20 cellular contexts compared by ENCODE assay signal in the genomic region with DNA sequence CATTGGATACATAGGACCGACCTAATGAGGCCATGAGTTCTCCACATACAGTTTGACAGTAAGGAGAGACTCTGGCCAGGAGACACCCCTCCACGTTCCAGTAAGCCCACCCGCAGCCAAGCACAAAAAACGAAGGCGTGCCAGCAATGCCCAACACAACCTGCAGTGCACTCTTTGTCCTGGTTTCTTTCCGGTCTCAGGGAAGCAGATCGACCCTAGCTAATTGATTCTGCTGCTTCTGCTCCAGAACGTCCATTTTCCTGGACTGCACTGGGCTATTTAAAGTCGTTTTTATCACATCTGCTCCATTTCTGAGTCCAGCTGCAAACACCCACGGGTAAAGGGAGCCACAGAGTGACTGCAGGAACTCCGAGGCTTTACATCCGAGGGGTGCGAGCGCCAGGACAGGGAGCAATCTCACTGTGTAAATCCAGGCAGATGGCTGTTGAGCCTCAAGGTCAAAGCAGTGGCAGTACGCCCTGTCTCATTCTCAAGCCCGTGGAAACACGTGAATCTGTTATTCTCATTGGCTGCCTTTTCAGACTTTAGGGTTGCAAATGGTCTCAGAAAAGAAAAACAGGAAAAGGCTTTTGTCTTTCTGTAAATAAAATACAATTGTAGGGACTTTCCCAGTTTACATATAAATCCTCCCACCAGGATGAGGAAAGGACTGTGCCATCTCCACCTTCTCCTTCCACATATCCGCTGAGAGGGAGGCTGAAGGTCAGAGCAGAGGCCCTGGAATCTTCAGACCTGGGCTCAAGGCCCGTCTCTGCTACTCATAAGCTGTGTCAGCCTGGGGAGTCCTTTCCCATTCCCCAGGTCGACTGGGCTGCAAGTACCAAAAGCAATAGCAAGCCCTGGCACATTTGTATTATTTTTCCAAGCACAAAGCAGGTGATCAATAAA. TPM values are rescaled to one million over a fixed set of nuclear protein-coding genes. Genes with fewer than 3 reads are reported as not detected.
A peak's percentile ranks its signal among the peaks of the same experiment; 100 is the strongest.
DNase-seq lines count a peak whose midpoint lies in the region; ATAC-seq and TF ChIP-seq lines count a peak whose summit lies in the region.
"Had no signal": no experiment of that assay in that cellular context is flagged by ENCODE, and none has a peak within 500 bp of the region (broad histone marks: within the 10 kb centered on the region; RNA-seq: fewer than 3 reads in every experiment).

No MANE protein-coding gene starts in this region.

- no peak overlapping the region for H3K9ac ChIP-seq in BLaER1
- no peak overlapping the region for H3K9ac ChIP-seq in IMR-90 (ENCODE audit: low read depth, low read length)
- H3K9ac ChIP-seq: SK-N-SH had no signal

- TF ChIP-seq POLR2A in IMR-90 (IDR thresholded peaks at IDR 0.05; ENCODE audit: low read depth, low read length): no peak

- H3K79me1 ChIP-seq in IMR-90 (ENCODE audit: low read depth in 1 of 2, low read length in 2 of 2): no peaks in the 10 kb centered on the region

- H4K20me1 ChIP-seq in BLaER1 (no peaks in the 10 kb centered on the region), IMR-90 (ENCODE audit: insufficient read depth, low read length) (no peaks in the 10 kb centered on the region; the same call in 1 of the 2 replicates)

- no peak for TF ChIP-seq CTCF in IMR-90 (conservative IDR thresholded peaks at IDR 0.05; ENCODE audit: low read depth, low read length)
- no peak for TF ChIP-seq CTCF in brain (conservative IDR thresholded peaks at IDR 0.05)

- H3K4me3 Mint-ChIP-seq in brain: no peak overlapping the region
- H3K4me3 Mint-ChIP-seq in activated naive CD4-positive, alpha-beta T cell treated with anti-CD3 and anti-CD28 coated beads for 36 hours: no peak overlapping the region
- H3K4me3 Mint-ChIP-seq: mesothelial cell of epicardium had no signal

- dilution Hi-C loops in IMR-90 (cut with HindIII; ENCODE audit: low sequenced_read_pairs, unreplicated experiment): no loop called here

- H2BK15ac ChIP-seq in IMR-90 (ENCODE audit: low read depth, low read length): no peak overlapping the region

- peaks cover 52% of the 10 kb centered on the region for H3K4me1 ChIP-seq in BLaER1
- no peaks in the 10 kb centered on the region for H3K4me1 ChIP-seq in IMR-90 (ENCODE audit: control insufficient read depth, insufficient read depth, low read length)
- H3K4me1 ChIP-seq: gastroesophageal sphincter had no signal

- peaks cover 52% of the 10 kb centered on the region for H3K4me1 Mint-ChIP-seq in brain
- H3K4me1 Mint-ChIP-seq in activated naive CD4-positive, alpha-beta T cell treated with anti-CD3 and anti-CD28 coated beads for 36 hours (ENCODE audit: low read depth): peaks cover 33% of the 10 kb centered on the region
- H3K4me1 Mint-ChIP-seq: mesothelial cell of epicardium had no signal

- no peaks in the 10 kb centered on the region for H3K36me3 ChIP-seq in BLaER1
- no peaks in the 10 kb centered on the region for H3K36me3 ChIP-seq in IMR-90 (ENCODE audit: control insufficient read depth, insufficient read depth, low read length)
- H3K36me3 ChIP-seq: gastroesophageal sphincter, spleen had no signal

- CTCF ChIA-PET in IMR-90 (lab: Yijun Ruan, JAX): no interaction called here
- CTCF ChIA-PET in activated naive CD4-positive, alpha-beta T cell treated with anti-CD3 and anti-CD28 coated beads for 36 hours (lab: Charles Lee): interaction anchor here (0.6 kb wide), 1 partner anchor 106 kb away, joined by 3 read pairs; no protein-coding TSS in a partner anchor

- TF ChIP-seq RAD21 in IMR-90 (IDR thresholded peaks at IDR 0.05; ENCODE audit: low read length): no peak

- ATAC-seq in IMR-90 (ENCODE audit: low read depth) (no peak), GM21360 (IDR thresholded peaks at IDR 0.05; ENCODE audit: unreplicated experiment) (no peak), GM19328 (IDR thresholded peaks at IDR 0.05; ENCODE audit: unreplicated experiment) (no peak)
- ATAC-seq: gastroesophageal sphincter had no signal

- H3K27ac ChIP-seq in BLaER1 (no peak overlapping the region), IMR-90 (ENCODE audit: insufficient read depth, low read length) (no peak overlapping the region)
- H3K27ac ChIP-seq: gastroesophageal sphincter, spleen had no signal

- in situ Hi-C loops in IMR-90 (cut with MboI; ENCODE audit: low sequenced_read_pairs): no loop called here

- H3K36me3 Mint-ChIP-seq in brain: no peaks in the 10 kb centered on the region
- H3K36me3 Mint-ChIP-seq in activated naive CD4-positive, alpha-beta T cell treated with anti-CD3 and anti-CD28 coated beads for 36 hours (ENCODE audit: low read depth): no peaks in the 10 kb centered on the region
- H3K36me3 Mint-ChIP-seq: mesothelial cell of epicardium had no signal

- peaks cover 2% of the 10 kb centered on the region for H3K27me3 Mint-ChIP-seq in brain
- peaks cover 3% of the 10 kb centered on the region for H3K27me3 Mint-ChIP-seq in activated naive CD4-positive, alpha-beta T cell treated with anti-CD3 and anti-CD28 coated beads for 36 hours (ENCODE audit: low read depth)

- H4K91ac ChIP-seq in IMR-90 (ENCODE audit: insufficient read depth, low read depth, low read length): no peak overlapping the region

- no peak overlapping the region for H2BK20ac ChIP-seq in IMR-90 (ENCODE audit: low read depth, low read length)

- H4K5ac ChIP-seq in IMR-90 (ENCODE audit: low read depth, low read length): no peak overlapping the region

- no peak overlapping the region for H3K4ac ChIP-seq in IMR-90 (ENCODE audit: low read depth, low read length)

- intact Hi-C loops in IMR-90 (cut with micrococcal nuclease): no loop called here
- intact Hi-C loops in activated naive CD4-positive, alpha-beta T cell treated with anti-CD3 and anti-CD28 coated beads for 36 hours (cut with micrococcal nuclease): loop anchor here (10.0 kb wide), 2 partner anchors 393 to 553 kb away; no protein-coding TSS in a partner anchor

- H3K27me3 ChIP-seq in BLaER1 (no peaks in the 10 kb centered on the region), IMR-90 (ENCODE audit: control insufficient read depth, insufficient read depth, low read length) (peaks cover 10% of the 10 kb centered on the region)
- H3K27me3 ChIP-seq: gastroesophageal sphincter, spleen had no signal

- no peak overlapping the region for H3K4me3 ChIP-seq in BLaER1
- no peak overlapping the region for H3K4me3 ChIP-seq in IMR-90 (ENCODE audit: insufficient read depth, low read depth, low read length)
- H3K4me3 ChIP-seq: gastroesophageal sphincter, spleen had no signal

- no peak overlapping the region for H2AK9ac ChIP-seq in IMR-90 (replicated peaks; ENCODE audit: low read depth, low read length, poor library complexity)

- no peak overlapping the region for H3K56ac ChIP-seq in IMR-90 (ENCODE audit: extremely low read depth, insufficient read depth, low read length)

- WGBS in IMR-90 (ENCODE audit: extremely low coverage in 2 of 2, insufficient read length in 1 of 2), 2 experiments: 23% methylated on average over 9 of the region's 20 CpGs; no CpG with 5 or more reads in 1 of the 2 experiments

- no peak for DNase-seq in IMR-90
- peak; percentile 16 for DNase-seq in iPS-NIHi7 (ENCODE audit: extremely low spot score)
- DNase-seq in activated naive CD4-positive, alpha-beta T cell treated with anti-CD3 and anti-CD28 coated beads for 36 hours: no peak
- no peak for DNase-seq in T-helper 1 cell
- DNase-seq: activated CD4-positive, alpha-beta T cell treated with anti-CD3 and anti-CD28 coated beads, Interleukin-2, amount 50 U/mL, for 4 hours; activated T-cell treated with anti-CD3 and anti-CD28 coated beads, Interleukin-2, amount 50 U/mL, for 48 hours; COR-L47; islet precursor cell; KBM-7; NCI-H1105; NCI-H345; SK-N-SH; spleen had no signal

- peak overlapping the region; percentile 81 for H3K4me2 ChIP-seq in BLaER1
- H3K4me2 ChIP-seq in IMR-90 (ENCODE audit: low read depth, low read length): no peak overlapping the region
- H3K4me2 ChIP-seq: SK-N-SH had no signal

- H3K18ac ChIP-seq in IMR-90 (ENCODE audit: low read depth, low read length): no peak overlapping the region

- H3K14ac ChIP-seq in IMR-90 (replicated peaks; ENCODE audit: low read depth, low read length): no peak overlapping the region

- peak overlapping the region; percentile 14 for H2AFZ ChIP-seq in IMR-90 (replicated peaks; ENCODE audit: low read length, poor library complexity)

- H4K8ac ChIP-seq in IMR-90 (ENCODE audit: low read depth in 2 of 2, low read length in 2 of 2): no peak overlapping the region

- no peak overlapping the region for H2BK120ac ChIP-seq in IMR-90 (ENCODE audit: low read depth, low read length)

- POLR2A ChIA-PET in IMR-90 (lab: Charles Lee; ENCODE audit: unreplicated experiment): no interaction called here

- H3K27ac Mint-ChIP-seq in brain: peak overlapping the region in 3 of 5 experiments; percentile 47 to 67 (median 51)
- H3K27ac Mint-ChIP-seq in activated naive CD4-positive, alpha-beta T cell treated with anti-CD3 and anti-CD28 coated beads for 36 hours: no peak overlapping the region
- H3K27ac Mint-ChIP-seq: mesothelial cell of epicardium had no signal

- no peak overlapping the region for H3K23ac ChIP-seq in IMR-90 (ENCODE audit: low read depth, low read length)

- H2BK5ac ChIP-seq in IMR-90 (ENCODE audit: low read depth, low read length, poor library complexity, severe bottlenecking): no peak overlapping the region

- no peaks in the 10 kb centered on the region for H3K9me3 ChIP-seq in BLaER1
- no peaks in the 10 kb centered on the region for H3K9me3 ChIP-seq in IMR-90 (ENCODE audit: control insufficient read depth, insufficient read depth, low read length)
- H3K9me3 ChIP-seq: gastroesophageal sphincter, SK-N-SH, spleen had no signal

- no TSS peak for BruUV-seq in IMR-90 (replicated peaks; lab: Mats Ljungman, UMichigan)

- H2AK5ac ChIP-seq in IMR-90 (ENCODE audit: low read depth, low read length): no peak overlapping the region

- H3K9me1 ChIP-seq in IMR-90 (ENCODE audit: insufficient read depth, low read length): no peaks in the 10 kb centered on the region

- peaks cover 0 to 7% (median 6%) of the 10 kb centered on the region in 5 experiments for H3K9me3 Mint-ChIP-seq in brain
- H3K9me3 Mint-ChIP-seq in activated naive CD4-positive, alpha-beta T cell treated with anti-CD3 and anti-CD28 coated beads for 36 hours: no peaks in the 10 kb centered on the region
- H3K9me3 Mint-ChIP-seq: stimulated activated naive CD8-positive, alpha-beta T cell treated with anti-CD3 and anti-CD28 coated beads, Interleukin-15, Interleukin-2, amounts not matched to agents 100 ng/mL and 50 ng/mL, for 24 hours had no signal

TF ChIP-seq in IMR-90, 13 proteins besides CTCF, POLR2A, EP300 and RAD21:
- no peak for TF ChIP-seq MAZ (IDR thresholded peaks at IDR 0.05; ENCODE audit: borderline replicate concordance, low read depth, low read length)

RNA-seq across cellular contexts. Expression of a gene that starts 40.7 kb away (rescaled TPM):
- not detected in 2 replicates for total RNA-seq in IMR-90 (2012; rRNA removed)
- polyA plus RNA-seq in IMR-90 (2012; rRNA removed) (not detected in 2 replicates), brain (ENCODE audit: insufficient read depth, low read depth, low replicate concordance) (21.4 TPM)
- not detected in 2 replicates for polyA plus RNA-seq in IMR-90 (2012; cell fraction: cytosol; rRNA removed)
- not detected in 2 replicates for polyA plus RNA-seq in IMR-90 (2012; cell fraction: nucleus; rRNA removed; ENCODE audit: low replicate concordance)
- not detected for total RNA-seq in activated naive CD4-positive, alpha-beta T cell treated with anti-CD3 and anti-CD28 coated beads for 36 hours
- polyA plus RNA-seq: SK-N-SH had no signal
